ENCODE assay signal across 8 cellular contexts in genomic region chr12:9646794-9647622, GRCh38. TPM values are rescaled to one million over a fixed set of nuclear protein-coding genes. Genes with fewer than 3 reads are reported as not detected.
DNase-seq lines count a peak whose midpoint lies in the region; ATAC-seq and TF ChIP-seq lines count a peak whose summit lies in the region.

No MANE protein-coding gene starts in this region.

- peak overlapping the region; percentile 82 for H3K4me3 Mint-ChIP-seq in nephron progenitor cell

- peak overlapping the region; percentile 84 for H3K9ac ChIP-seq in OCI-LY1 (ENCODE audit: low read length)

- no peaks in the 10 kb centered on the region for H3K9me2 ChIP-seq in OCI-LY1 (ENCODE audit: low read depth, low read length)

- TF ChIP-seq CTCF in OCI-LY1 (IDR thresholded peaks at IDR 0.05; ENCODE audit: low read length) = no peak
- TF ChIP-seq CTCF in dorsolateral prefrontal cortex (IDR thresholded peaks at IDR 0.05 in 54 of 56, conservative IDR thresholded peaks at IDR 0.05 in 2 of 56; ENCODE audit: low read depth in 1 of 56, partially characterized antibody in 56 of 56) = no peak
- TF ChIP-seq CTCF in nephron progenitor cell (IDR thresholded peaks at IDR 0.05) = no peak

- intact Hi-C loops in dorsolateral prefrontal cortex (cut with DNase I) = no loop called here

- H3K4me1 ChIP-seq in OCI-LY1 (ENCODE audit: insufficient read depth, low read length, severe bottlenecking) = peaks cover 33% of the 10 kb centered on the region

- H3K36me3 ChIP-seq in OCI-LY1 (ENCODE audit: insufficient read depth, low read length) = peaks cover 9% of the 10 kb centered on the region

- H3F3A ChIP-seq in OCI-LY1 (ENCODE audit: insufficient read depth, low read length) = peaks cover 5% of the 10 kb centered on the region; the same call in 1 of the 2 replicates

- H3K27ac ChIP-seq in OCI-LY1 (ENCODE audit: low read depth, low read length, poor library complexity, severe bottlenecking) (peak overlapping the region; percentile 96), dorsolateral prefrontal cortex (peak overlapping the region in 43 of 59 donors; percentile 7 to 89 (median 76))

- peaks cover 24% of the 10 kb centered on the region for H3K9me3 Mint-ChIP-seq in nephron progenitor cell

- peak overlapping the region; percentile 99 for H3K4me2 ChIP-seq in OCI-LY1 (ENCODE audit: low read length)

- H3K4me1 Mint-ChIP-seq in nephron progenitor cell = peaks cover 48% of the 10 kb centered on the region

- DNase-seq in Daoy (ENCODE audit: low read depth) = peak; percentile 17
- no peak for DNase-seq in dorsolateral prefrontal cortex
- DNase-seq in nephron progenitor cell = peak; percentile 8
- DNase-seq in T1000 (lab: John Stamatoyannopoulos, UW) = no peak
- DNase-seq in stimulated activated CD4-positive, alpha-beta T cell treated with anti-CD3 and anti-CD28 coated beads, Interleukin-4, amount 100 ng/mL, for 4 hours = no peak
- no peak for DNase-seq in retina

- H3K9me3 ChIP-seq in OCI-LY1 (ENCODE audit: low read length) = peaks cover 3% of the 10 kb centered on the region; the same call in 1 of the 2 replicates

- peaks cover 5% of the 10 kb centered on the region for H3K79me2 ChIP-seq in OCI-LY1 (ENCODE audit: insufficient read depth, low read length)

- no peaks in the 10 kb centered on the region for H4K20me1 ChIP-seq in OCI-LY1 (ENCODE audit: insufficient read depth, low read length)

- H3K27me3 ChIP-seq in OCI-LY1 (ENCODE audit: insufficient read depth, low read length) (no peaks in the 10 kb centered on the region), dorsolateral prefrontal cortex (no peaks in the 10 kb centered on the region)

- H2AFZ ChIP-seq in OCI-LY1 (ENCODE audit: low read length) = no peak overlapping the region

- H3K4me3 ChIP-seq in OCI-LY1 (ENCODE audit: low read depth, low read length, poor library complexity, severe bottlenecking) (peak overlapping the region; percentile 84), dorsolateral prefrontal cortex (peak overlapping the region in 58 of 59 donors; percentile 49 to 87 (median 75))

- peaks cover 24% of the 10 kb centered on the region for H3K36me3 Mint-ChIP-seq in nephron progenitor cell (ENCODE audit: low read depth)

- peak overlapping the region; percentile 97 for H3K27ac Mint-ChIP-seq in nephron progenitor cell

- no peak for ATAC-seq in GM19035 (IDR thresholded peaks at IDR 0.05; ENCODE audit: unreplicated experiment)

- H3K27me3 Mint-ChIP-seq in nephron progenitor cell (ENCODE audit: low read depth, poor library complexity) = peaks cover 2% of the 10 kb centered on the region

RNA-seq across cellular contexts. Expression of gene CLEC2D, which starts 22.5 kb away (rescaled TPM):
- total RNA-seq in Daoy (2014; rRNA removed; shearing (Covaris generic)) = 0.34 and 0.39 TPM in 2 replicates
- 10 to 100 TPM in 7 of 120 experiments, 1 to 10 TPM in 113; 1.8 to 17.0 (median 6.0) TPM for total RNA-seq in dorsolateral prefrontal cortex

RNA-seq across cellular contexts. Expression of gene KLRB1, which starts 39.3 kb away (rescaled TPM):
- not detected in 2 replicates for total RNA-seq in Daoy (2014; rRNA removed; shearing (Covaris generic))
- under 1 TPM in 13 of 120 experiments, not detected in 107; 0.33 to 0.97 (median 0.40) TPM for total RNA-seq in dorsolateral prefrontal cortex

Comparison
In these comparisons a context has a peak if more than half of its experiments do, and no peak if none do; other contexts are left out.
1. DNase-seq: peak in Daoy (single experiment) and nephron progenitor cell (single experiment); none in dorsolateral prefrontal cortex (0 of 10), T1000 (single experiment), stimulated activated CD4-positive, alpha-beta T cell treated with anti-CD3 and anti-CD28 coated beads, Interleukin-4, amount 100 ng/mL, for 4 hours (0 of 2) and retina (single experiment).